ENCODE assay signal across 17 cellular contexts in the genomic region with DNA sequence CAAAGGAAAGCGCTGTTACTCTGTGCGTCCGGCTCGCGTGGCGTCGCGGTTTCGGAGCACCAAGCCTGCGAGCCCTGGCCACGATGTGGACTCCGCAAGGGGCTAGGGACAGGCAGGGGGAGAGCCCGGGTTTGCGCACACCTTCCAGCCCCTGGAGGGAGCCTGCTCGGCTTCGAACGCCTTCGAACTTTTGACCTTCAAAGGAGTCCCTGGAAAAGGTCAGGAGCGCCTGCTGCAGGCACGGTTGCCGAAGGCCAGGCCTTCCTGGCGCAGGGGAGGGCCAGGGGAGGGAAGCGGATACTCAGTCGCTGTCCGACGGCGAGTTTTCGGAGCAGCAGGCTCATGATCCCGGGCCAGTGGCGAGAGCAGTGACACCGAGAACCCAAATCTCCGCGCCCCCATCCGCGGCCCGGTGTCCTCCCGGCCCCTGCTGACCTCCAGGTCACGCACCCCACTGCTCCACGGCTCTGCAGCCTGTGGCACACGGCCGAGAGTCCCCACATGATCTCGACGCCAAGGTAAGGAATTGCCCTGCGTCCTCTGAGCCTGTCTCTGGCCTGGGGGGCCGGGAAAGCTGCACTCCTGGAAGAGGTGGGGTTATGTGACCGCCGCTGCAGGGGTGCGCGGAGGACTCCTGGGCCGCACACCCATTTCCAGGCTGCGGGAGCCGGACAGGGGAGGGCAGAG. TPM values are rescaled to one million over a fixed set of nuclear protein-coding genes. Genes with fewer than 3 reads are reported as not detected.
DNase-seq lines count a peak whose midpoint lies in the region; ATAC-seq, FAIRE-seq and TF ChIP-seq lines count a peak whose summit lies in the region.
"Had no signal": no experiment of that assay in that cellular context is flagged by ENCODE, and none has a peak within 500 bp of the region (broad histone marks: within the 10 kb centered on the region; RNA-seq: fewer than 3 reads in every experiment).

No MANE protein-coding gene starts in this region.

- H3K9me3 ChIP-seq in BLaER1 (peaks cover 50% of the 10 kb centered on the region), H1 (ENCODE audit: insufficient read depth in 2 of 2, low read depth in 1 of 2, low read length in 1 of 2) (no peaks in the 10 kb centered on the region), mesodermal cell (ENCODE audit: control insufficient read depth, low read length) (no peaks in the 10 kb centered on the region)
- H3K9me3 ChIP-seq: colonic mucosa, right lobe of liver had no signal

- H3K4ac ChIP-seq in H1 (replicated peaks; ENCODE audit: insufficient read length, low read depth, low read length), result no peak overlapping the region

- no peak overlapping the region for H2BK5ac ChIP-seq in H1 (ENCODE audit: low read depth, low read length)

- no peak overlapping the region for H2AK5ac ChIP-seq in H1 (ENCODE audit: low read depth, low read length)

- H3K4me1 ChIP-seq in BLaER1 (peaks cover 33% of the 10 kb centered on the region), H1 (replicated peaks in 1 of 4; ENCODE audit: control insufficient read depth in 3 of 4, insufficient read depth in 4 of 4, low read length in 3 of 4) (peaks cover 0 to 63% (median 40%) of the 10 kb centered on the region in 4 experiments; a peak in 6 of 7 replicates), mesodermal cell (ENCODE audit: control insufficient read depth, insufficient read depth, low read length, poor library complexity, severe bottlenecking) (peaks cover 43% of the 10 kb centered on the region)

- H3K18ac ChIP-seq in H1 (ENCODE audit: extremely low read depth, low read length), result no peak overlapping the region; the same call in 1 of the 2 replicates

- TF ChIP-seq POLR2A in H1 (IDR thresholded peaks at IDR 0.05; ENCODE audit: control extremely low read depth in 1 of 2, low read depth in 2 of 2, low read length in 2 of 2), result no peak

- WGBS in H1 (ENCODE audit: extremely low coverage in 1 of 2, insufficient coverage in 1 of 2, insufficient read length in 1 of 2, insufficient replicate concordance in 2 of 2, low coverage in 1 of 2, low lambda C conversion rate in 2 of 2, missing lambda C conversion rate in 1 of 2), 2 experiments, result 3% methylated on average over 33 of the region's 52 CpGs; no CpG with 5 or more reads in 1 of the 2 experiments
- 2 to 3% methylated on average over 50 to 51 of the region's 52 CpGs for WGBS in mesodermal cell (ENCODE audit: insufficient coverage in 2 of 2), 2 experiments

- no peak for FAIRE-seq in H1 (lab: Jason Lieb, UNC)
- FAIRE-seq: islet of Langerhans had no signal

- CTCF ChIA-PET in H1 (lab: Charles Lee; ENCODE audit: partially characterized antibody), result interaction anchor here (0.8 kb wide), 1 partner anchor 67 kb away, joined by 3 read pairs; no protein-coding TSS in a partner anchor

- no peak overlapping the region for H4K91ac ChIP-seq in H1 (replicated peaks; ENCODE audit: insufficient read length, low read length)

- no peak overlapping the region for H2BK20ac ChIP-seq in H1 (ENCODE audit: low read length)

- TF ChIP-seq EP300 in H1 (IDR thresholded peaks at IDR 0.05; ENCODE audit: borderline replicate concordance in 1 of 2, low read depth in 2 of 2, low read length in 2 of 2), result no peak

- H3K4me3 ChIP-seq in BLaER1 (peak overlapping the region; percentile 65), H7 (ENCODE audit: insufficient read depth, low read depth, low read length) (no peak overlapping the region), H1 (ENCODE audit: extremely low read depth in 1 of 4, insufficient read depth in 2 of 4, low read depth in 3 of 4, low read length in 4 of 4) (peak overlapping the region in 1 of 4 experiments; percentile 52; a peak in 2 of 8 replicates), mesodermal cell (ENCODE audit: extremely low read depth, insufficient read depth, low read length, poor library complexity, severe bottlenecking) (peak overlapping the region; percentile 33)

- no peaks in the 10 kb centered on the region for H3K79me2 ChIP-seq in H1 (ENCODE audit: control insufficient read depth in 1 of 2, insufficient read depth in 2 of 2, low read length in 2 of 2)

- H4K8ac ChIP-seq in H1 (ENCODE audit: extremely low read depth, insufficient read depth, low read length), result peak overlapping the region; percentile 1

- peak; percentile 88 for DNase-seq in H7
- peak in 1 of 2 experiments; percentile 78 for DNase-seq in H1 (ENCODE audit: low read depth in 1 of 2, low spot score in 2 of 2)
- DNase-seq in nucleus accumbens (lab: John Stamatoyannopoulos, UW), result no peak
- DNase-seq in UCSD-AML1 (lab: John Stamatoyannopoulos, UW; ENCODE audit: unreplicated experiment), result no peak
- no peak for DNase-seq in DMS53 treated with DMSO at 0.1 percent for 48 hours (lab: John Stamatoyannopoulos, UW; ENCODE audit: unreplicated experiment)
- DNase-seq: C1 segment of cervical spinal cord; colonic mucosa; NCI-H1417 treated with DMSO at 0.1 percent for 48 hours; NCI-H446 treated with DMSO at 0.1 percent for 48 hours; stimulated activated naive CD4-positive, alpha-beta T cell; T-helper 1 cell had no signal

- H2BK15ac ChIP-seq in H1 (ENCODE audit: low read length), result no peak overlapping the region

- peak in 1 of 3 experiments; percentile 9; a peak in 2 of 4 replicates for TF ChIP-seq CTCF in H1 (IDR thresholded peaks at IDR 0.05; ENCODE audit: control extremely low read depth in 1 of 3, insufficient read depth in 1 of 3, low read depth in 1 of 3, low read length in 3 of 3)

- 0 out of 2 replicates have a peak overlapping the region, but pooled peaks have one; percentile 27 for H2AFZ ChIP-seq in H1 (ENCODE audit: low read length)

- peaks cover 89% of the 10 kb centered on the region for H4K20me1 ChIP-seq in BLaER1
- H4K20me1 ChIP-seq in H1 (replicated peaks in 1 of 2; ENCODE audit: control insufficient read depth in 1 of 2, insufficient read depth in 2 of 2, low read length in 2 of 2), result peaks cover 23 to 24% of the 10 kb centered on the region in 2 experiments

- H3K4me2 ChIP-seq in BLaER1, result peak overlapping the region; percentile 91
- peak overlapping the region; percentile 58 to 76 for H3K4me2 ChIP-seq in H1 (ENCODE audit: insufficient read depth in 1 of 2, low read depth in 2 of 2, low read length in 2 of 2)

- peak; percentile 21; a peak in 2 of 4 replicates for TF ChIP-seq RAD21 in H1 (IDR thresholded peaks at IDR 0.05 in 1 of 2, conservative IDR thresholded peaks at IDR 0.05 in 1 of 2; ENCODE audit: low read depth in 2 of 2, low read length in 2 of 2)

- POLR2A ChIA-PET in H1 (lab: Charles Lee; ENCODE audit: partially characterized antibody), result interaction anchor here (3.5 kb wide), 1 partner anchor 12 kb away, joined by 15 read pairs; no protein-coding TSS in a partner anchor

- peaks cover 7% of the 10 kb centered on the region; the same call in 1 of the 2 replicates for H3K23me2 ChIP-seq in H1 (ENCODE audit: low read depth, low read length)

- no peak for ATAC-seq in HG02938 (IDR thresholded peaks at IDR 0.05; ENCODE audit: unreplicated experiment)
- ATAC-seq: activated CD4-positive, alpha-beta T cell treated with anti-CD3 and anti-CD28 coated beads for 36 hours had no signal

- H3K79me1 ChIP-seq in H1 (ENCODE audit: low read depth, low read length), result no peaks in the 10 kb centered on the region

- H3K27ac ChIP-seq in BLaER1, result no peak overlapping the region
- no peak overlapping the region for H3K27ac ChIP-seq in H1 (ENCODE audit: low read depth, low read length)
- H3K27ac ChIP-seq in mesodermal cell (ENCODE audit: low read depth, low read length, severe bottlenecking), result no peak overlapping the region
- H3K27ac ChIP-seq: colonic mucosa, right lobe of liver had no signal

- no peak overlapping the region for H3K56ac ChIP-seq in H1 (replicated peaks; ENCODE audit: insufficient read length, low read depth, low read length)

- no peak overlapping the region for H2BK120ac ChIP-seq in H1 (replicated peaks; ENCODE audit: low read depth, low read length)

- no peak overlapping the region for H4K5ac ChIP-seq in H1 (ENCODE audit: insufficient read length, low read depth, low read length)

- H3K14ac ChIP-seq in H1 (ENCODE audit: insufficient read length), result no peak overlapping the region

- peak overlapping the region; percentile 80; the same call in 1 of the 2 replicates for H2BK12ac ChIP-seq in H1 (ENCODE audit: low read depth, low read length)

- H3K27me3 ChIP-seq in BLaER1 (peaks cover 100% of the 10 kb centered on the region), H7 (ENCODE audit: control insufficient read depth, insufficient read depth, low read length) (peaks cover 100% of the 10 kb centered on the region), H1 (replicated peaks in 1 of 4; ENCODE audit: control insufficient read depth in 3 of 4, extremely low read depth in 1 of 4, insufficient read depth in 3 of 4, low read length in 3 of 4) (peaks cover 97 to 100% (median 100%) of the 10 kb centered on the region in 4 experiments)

- H3K23ac ChIP-seq in H1 (ENCODE audit: insufficient read length), result no peak overlapping the region

- H3K9ac ChIP-seq in BLaER1 (no peak overlapping the region), H1 (replicated peaks in 1 of 4; ENCODE audit: extremely low read depth in 1 of 4, low read depth in 3 of 4, low read length in 3 of 4) (no peak overlapping the region)

- H3K36me3 ChIP-seq in BLaER1 (no peaks in the 10 kb centered on the region), H7 (replicated peaks; ENCODE audit: control insufficient read depth, insufficient read depth, low read length) (no peaks in the 10 kb centered on the region), H1 (ENCODE audit: control insufficient read depth in 2 of 4, insufficient read depth in 4 of 4, low read length in 3 of 4) (peaks cover 0 to 19% (median 0%) of the 10 kb centered on the region in 4 experiments; a peak in 1 of 8 replicates), mesodermal cell (ENCODE audit: control insufficient read depth, insufficient read depth, low read length) (no peaks in the 10 kb centered on the region)
- H3K36me3 ChIP-seq: colonic mucosa, right lobe of liver had no signal

TF ChIP-seq in H1, 55 proteins besides CTCF, POLR2A, EP300 and RAD21 (continues in another document):
- no peak for TF ChIP-seq NANOG (IDR thresholded peaks at IDR 0.05; ENCODE audit: insufficient read depth, low read depth, low read length, poor library complexity, severe bottlenecking)
- TF ChIP-seq FOSL1 (IDR thresholded peaks at IDR 0.05; ENCODE audit: insufficient read depth, low read depth, low read length), result no peak
- TF ChIP-seq KDM4A (IDR thresholded peaks at IDR 0.05; ENCODE audit: low read depth, low read length, severe bottlenecking), result peak; percentile 46

RNA-seq across cellular contexts. Expression of a gene that starts 1.3 kb away (rescaled TPM):
- total RNA-seq in H7 (2014; rRNA removed; shearing (Covaris generic)), result 0.07 and 0.11 TPM in 2 replicates
- total RNA-seq in H1 (2021; fragmentation: NEBNext Ultra II Directional; extraction: Animal tissue kit (Norgen Biotek cat#: 25700)), result 0.26 and 0.34 TPM in 2 replicates
- 0.05 and 0.16 TPM in 2 replicates for polyA plus RNA-seq in H1 (2011; rRNA removed)
- 0.08 TPM for polyA plus RNA-seq in H1 (2011; cell fraction: cytosol; rRNA removed)
- polyA plus RNA-seq in H1 (2011; cell fraction: nucleus; rRNA removed), result 0.24 TPM
- polyA plus RNA-seq in H1 (2012, experiment 1 of 2), result 0.08 to 0.37 TPM (median 0.19 TPM) in 4 replicates
- 0.05 TPM for polyA plus RNA-seq in H1 (2012, experiment 2 of 2)
- polyA plus RNA-seq in H1 (2013, experiment 1 of 2), result 0.14 TPM
- 0.11 TPM for polyA plus RNA-seq in H1 (2013, experiment 2 of 2)
- polyA minus RNA-seq in H1 (2011; rRNA and poly(A)+ RNA removed), result 0.05 and 0.13 TPM in 2 replicates
- polyA minus RNA-seq in H1 (2011; cell fraction: cytosol; rRNA and poly(A)+ RNA removed), result not detected
- polyA minus RNA-seq in H1 (2011; cell fraction: nucleus; rRNA and poly(A)+ RNA removed), result 0.70 TPM
- polyA plus RNA-seq in mesodermal cell (2013, experiment 1 of 2), result 0.77 TPM
- polyA plus RNA-seq in mesodermal cell (2013, experiment 2 of 2), result 0.40 TPM
- total RNA-seq: right lobe of liver had no signal
